1 cellular context compared by ENCODE assay signal in the genomic region with DNA sequence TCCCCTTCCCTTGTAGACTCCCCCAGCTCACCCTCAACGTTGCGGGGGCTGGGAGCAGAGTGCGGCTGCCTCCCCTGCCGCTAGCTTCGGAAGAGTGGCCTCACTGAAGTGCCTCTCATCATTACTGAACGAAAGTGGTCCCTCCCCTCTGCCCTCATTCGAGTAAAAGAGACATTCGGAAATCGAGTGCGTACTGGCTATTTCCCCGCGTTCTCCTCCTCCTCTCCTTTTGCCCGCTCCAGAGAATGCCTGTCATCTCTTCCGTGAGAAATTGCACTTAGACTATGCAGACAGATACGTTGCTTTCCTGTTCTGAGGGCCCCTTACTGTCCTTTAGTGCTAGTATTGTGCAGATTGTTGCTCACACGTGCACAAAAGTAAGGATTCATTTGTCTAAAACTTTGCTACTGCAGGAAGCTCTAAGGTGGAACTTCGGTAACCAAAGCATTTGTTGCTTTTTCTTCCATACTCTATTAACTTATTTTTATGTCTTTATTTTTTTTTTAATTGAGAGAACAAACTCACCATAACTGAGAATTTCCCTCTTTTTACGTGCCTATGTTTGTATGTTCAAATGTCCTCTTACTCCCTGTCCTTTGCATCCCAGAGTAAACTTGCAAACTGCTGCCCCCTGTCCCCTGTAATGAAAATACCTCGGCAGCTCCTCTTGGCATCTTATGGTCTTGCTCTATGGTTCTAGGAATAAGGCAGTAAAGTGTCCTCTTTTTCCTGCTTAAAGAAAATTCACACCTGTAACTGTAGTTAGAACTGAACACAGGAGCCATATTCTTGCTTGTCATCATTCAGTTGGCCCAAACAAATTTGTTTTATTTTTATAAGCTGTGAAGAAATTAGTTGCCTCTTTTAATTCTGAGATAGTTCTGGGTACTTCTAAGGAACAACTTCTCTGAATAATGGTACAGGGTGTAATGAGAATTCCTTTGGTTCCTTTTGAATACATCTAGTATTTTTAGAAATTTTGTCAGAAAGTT.
TF ChIP-seq lines count a peak whose summit lies in the region.

No MANE protein-coding gene starts in this region.

TF ChIP-seq in H1, 55 proteins besides CTCF, POLR2A, EP300 and RAD21:
- peak; percentile 44 for TF ChIP-seq KDM4A (IDR thresholded peaks at IDR 0.05; ENCODE audit: low read depth, low read length, severe bottlenecking)
- no peak for TF ChIP-seq CTBP2 (IDR thresholded peaks at IDR 0.05; ENCODE audit: borderline replicate concordance, insufficient read depth, insufficient read length, low read length)
- no peak for TF ChIP-seq SP2 (IDR thresholded peaks at IDR 0.05; ENCODE audit: low read length)
- peak; percentile 88; the same call in 1 of the 2 replicates for TF ChIP-seq POLR2AphosphoS5 (IDR thresholded peaks at IDR 0.05; ENCODE audit: low read depth, low read length)
- peak; percentile 76 for TF ChIP-seq TAF1 (IDR thresholded peaks at IDR 0.05; ENCODE audit: low read depth, low read length)
- 0 out of 2 replicates have a peak, but pooled peaks have one; percentile 24 for TF ChIP-seq RBBP5 (IDR thresholded peaks at IDR 0.05; ENCODE audit: borderline replicate concordance, low read depth, low read length)
- TF ChIP-seq NANOG (IDR thresholded peaks at IDR 0.05; ENCODE audit: insufficient read depth, low read depth, low read length, poor library complexity, severe bottlenecking), result no peak
- TF ChIP-seq ASH2L (IDR thresholded peaks at IDR 0.05; ENCODE audit: low read length), result no peak
- TF ChIP-seq TEAD4 (IDR thresholded peaks at IDR 0.05; ENCODE audit: low read depth, low read length), result 0 out of 2 replicates have a peak, but pooled peaks have one; percentile 32
- TF ChIP-seq SIN3A (conservative IDR thresholded peaks at IDR 0.05 in 1 of 2, IDR thresholded peaks at IDR 0.05 in 1 of 2; ENCODE audit: low read depth in 1 of 2, low read length in 2 of 2), result 0 out of 4 replicates have a peak, but pooled peaks of 1 of the 2 experiments have one; percentile 19
- peak; percentile 66 for TF ChIP-seq TBP (IDR thresholded peaks at IDR 0.05; ENCODE audit: low read depth, low read length)
TF ChIP-seq in H1: peak in this region for 7.
